28 cellular contexts compared by ENCODE assay signal in the genomic region with DNA sequence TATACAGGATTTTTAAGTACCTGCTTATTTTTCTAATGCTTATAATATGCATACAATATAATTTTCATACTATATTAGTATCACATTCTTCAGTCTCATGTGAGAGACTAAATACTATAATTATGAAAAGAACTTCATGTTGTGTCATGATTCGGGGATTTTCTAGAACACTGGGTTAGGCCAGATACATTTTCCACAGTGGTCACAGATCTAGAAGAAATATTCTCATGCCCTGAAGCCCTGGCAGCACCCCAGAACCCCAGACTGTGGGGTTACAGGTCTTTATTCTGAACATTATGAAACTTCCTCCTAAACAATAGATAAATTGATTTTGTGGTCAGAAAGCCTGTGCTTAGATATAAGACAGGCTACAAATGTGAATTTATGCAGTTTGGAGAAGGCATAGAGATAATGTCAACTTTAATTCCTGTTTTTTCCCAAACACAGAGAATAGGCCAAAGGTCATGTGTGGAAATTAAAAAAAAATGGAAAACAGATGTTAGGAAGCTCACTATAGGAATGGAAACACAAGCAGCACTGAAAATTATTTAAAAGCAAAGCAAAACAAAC.
DNase-seq lines count a peak whose midpoint lies in the region; ATAC-seq, FAIRE-seq and TF ChIP-seq lines count a peak whose summit lies in the region.
"Had no signal": no experiment of that assay in that cellular context is flagged by ENCODE, and none has a peak within 500 bp of the region (broad histone marks: within the 10 kb centered on the region; RNA-seq: fewer than 3 reads in every experiment).

No MANE protein-coding gene starts in this region.

- H4K20me1 ChIP-seq in HepG2 (ENCODE audit: insufficient read depth, low read length), result no peaks in the 10 kb centered on the region

- H3K36me3 ChIP-seq in liver (ENCODE audit: control insufficient read depth in 4 of 4, insufficient read depth in 3 of 4, low read depth in 1 of 4, low read length in 3 of 4) (no peaks in the 10 kb centered on the region), HepG2 (replicated peaks in 1 of 2; ENCODE audit: control insufficient read depth in 1 of 2, insufficient read depth in 2 of 2, low read length in 2 of 2) (no peaks in the 10 kb centered on the region)
- H3K36me3 ChIP-seq: right atrium auricular region, tibial nerve had no signal

- POLR2A ChIA-PET in HepG2 (lab: Yijun Ruan, JAX), result no interaction called here

- H3K4me2 ChIP-seq in HepG2 (ENCODE audit: low read depth, low read length), result no peak overlapping the region

- CTCF ChIA-PET in HepG2 (lab: Yijun Ruan, JAX; ENCODE audit: low intra/inter-chr PET ratio, low total read pairs), result no interaction called here

- H3K4me3 ChIP-seq in liver (ENCODE audit: low read depth in 1 of 3, low read length in 3 of 3), result no peak overlapping the region
- no peak overlapping the region for H3K4me3 ChIP-seq in HepG2 (replicated peaks in 1 of 3; ENCODE audit: insufficient read depth in 1 of 3, low read depth in 2 of 3, low read length in 3 of 3)
- no peak overlapping the region for H3K4me3 ChIP-seq in dorsolateral prefrontal cortex
- H3K4me3 ChIP-seq: right atrium auricular region, tibial nerve had no signal

- DNase-seq in HepG2 (ENCODE audit: low spot score), result no peak
- peak; percentile 10 for DNase-seq in dermis blood vessel endothelial cell
- peak; percentile 63 for DNase-seq in iris pigment epithelial cell (ENCODE audit: low read depth)
- DNase-seq in islet precursor cell, result no peak
- DNase-seq in dorsolateral prefrontal cortex, result no peak
- no peak for DNase-seq in kidney glomerular epithelial cell (lab: John Stamatoyannopoulos, UW)
- DNase-seq: activated CD4-positive, alpha-beta T cell treated with anti-CD3 and anti-CD28 coated beads for 36 hours; activated naive CD4-positive, alpha-beta T cell treated with Interleukin-2 at 50 U/mL for 16 hours; activated T-cell treated with anti-CD3 and anti-CD28 coated beads, Interleukin-2, amount 50 U/mL, for 4 hours; CD8-positive, alpha-beta memory T cell; DMS153; naive thymus-derived CD4-positive, alpha-beta T cell; NCI-H1417; NCI-H2107; NCI-H446 treated with DMSO at 0.1 percent for 48 hours; PC-3; SHP77; stimulated activated naive CD8-positive, alpha-beta T cell treated with anti-CD3 and anti-CD28 coated beads, Interleukin-15, amount 100 ng/mL, for 72 hours; T-helper 1 cell had no signal

- no peak for TF ChIP-seq POLR2A in HepG2 (IDR thresholded peaks at IDR 0.05; ENCODE audit: insufficient read depth in 1 of 2, low read depth in 2 of 2, low read length in 2 of 2)

- TF ChIP-seq RAD21 in liver (IDR thresholded peaks at IDR 0.05), result peak in 1 of 2 donors; percentile 31
- TF ChIP-seq RAD21 in HepG2 (CRISPR knock-in tag; IDR thresholded peaks at IDR 0.05), result no peak

- no peak for FAIRE-seq in HepG2 (lab: Jason Lieb, UNC)
- FAIRE-seq: GM12891, keratinocyte, TTC549 had no signal

- TF ChIP-seq CTCF in liver (IDR thresholded peaks at IDR 0.05; ENCODE audit: low read depth, low read length, missing input control) (no peak), HepG2 (CRISPR knock-in tag; IDR thresholded peaks at IDR 0.05) (no peak), dorsolateral prefrontal cortex (IDR thresholded peaks at IDR 0.05 in 54 of 56, conservative IDR thresholded peaks at IDR 0.05 in 2 of 56; ENCODE audit: low read depth in 1 of 56, partially characterized antibody in 56 of 56) (no peak)

- H3K27me3 ChIP-seq in liver (ENCODE audit: control insufficient read depth in 4 of 4, insufficient read depth in 4 of 4, low read length in 3 of 4), result peaks cover 0 to 3% (median 0%) of the 10 kb centered on the region in 4 donors
- H3K27me3 ChIP-seq in HepG2 (ENCODE audit: control insufficient read depth in 1 of 2, insufficient read depth in 2 of 2, low read length in 2 of 2), result no peaks in the 10 kb centered on the region
- H3K27me3 ChIP-seq in dorsolateral prefrontal cortex, result peaks cover 0 to 5% (median 0%) of the 10 kb centered on the region in 45 donors
- H3K27me3 ChIP-seq: right atrium auricular region, tibial nerve had no signal

- H3K79me2 ChIP-seq in HepG2 (ENCODE audit: insufficient read depth, low read length), result no peaks in the 10 kb centered on the region

- H3K4me1 ChIP-seq in liver (ENCODE audit: control insufficient read depth in 4 of 4, insufficient read depth in 4 of 4, low read length in 3 of 4) (peaks cover 0 to 2% (median 0%) of the 10 kb centered on the region in 4 donors), HepG2 (ENCODE audit: insufficient read depth, low read length) (peaks cover 28% of the 10 kb centered on the region)
- H3K4me1 ChIP-seq: right atrium auricular region had no signal

- H3K27ac ChIP-seq in liver (ENCODE audit: low read depth in 1 of 2, low read length in 2 of 2), result no peak overlapping the region
- H3K27ac ChIP-seq in HepG2 (ENCODE audit: extremely low read length, insufficient read depth, low read length), result no peak overlapping the region
- no peak overlapping the region for H3K27ac ChIP-seq in dorsolateral prefrontal cortex
- H3K27ac ChIP-seq: HL-60, right atrium auricular region had no signal

- in situ Hi-C loops in HepG2 (cut with HindIII; ENCODE audit: extremely low pct_ligation_motif_present, low pct_unique_long_range_greater_than_20kb), result no loop called here

- 71% methylated on average over 1 of the region's 1 CpG for WGBS in liver
- WGBS in HepG2 (ENCODE audit: low lambda C conversion rate), result 77% methylated on average over 1 of the region's 1 CpG

- ATAC-seq in HepG2, result no peak
- no peak for ATAC-seq in GM19397 (IDR thresholded peaks at IDR 0.05; ENCODE audit: unreplicated experiment)
- ATAC-seq: activated CD4-positive, alpha-beta T cell treated with anti-CD3 and anti-CD28 coated beads for 36 hours; activated T-cell treated with anti-CD3 and anti-CD28 coated beads, Interleukin-2, amount 50 U/mL, for 4 hours; esophagus mucosa; naive thymus-derived CD4-positive, alpha-beta T cell; PC-3; stimulated activated naive CD8-positive, alpha-beta T cell treated with anti-CD3 and anti-CD28 coated beads, Interleukin-15, amount 100 ng/mL, for 72 hours had no signal

- no TSS peak for BruUV-seq in HepG2 (replicated peaks; lab: Mats Ljungman, UMichigan)

- H3K9me3 ChIP-seq in liver (ENCODE audit: control insufficient read depth in 4 of 4, low read length in 3 of 4), result no peaks in the 10 kb centered on the region
- H3K9me3 ChIP-seq in HepG2 (ENCODE audit: low read length), result no peaks in the 10 kb centered on the region
- H3K9me3 ChIP-seq: tibial nerve had no signal

- no peak overlapping the region for H2AFZ ChIP-seq in HepG2 (ENCODE audit: low read length)

- TF ChIP-seq EP300 in HepG2 (IDR thresholded peaks at IDR 0.05; ENCODE audit: low read depth in 2 of 2, low read length in 2 of 2), result no peak
- no peak for TF ChIP-seq EP300 in HepG2 (CRISPR knock-in tag; IDR thresholded peaks at IDR 0.05; ENCODE audit: borderline replicate concordance)

- H3K9ac ChIP-seq in liver (ENCODE audit: low read depth in 1 of 2, low read length in 2 of 2) (no peak overlapping the region), HepG2 (ENCODE audit: insufficient read depth, low read depth, low read length) (no peak overlapping the region)

- intact Hi-C loops in HepG2 (cut with micrococcal nuclease; ENCODE audit: unreplicated experiment) (no loop called here), dorsolateral prefrontal cortex (cut with DNase I) (no loop called here)

TF ChIP-seq in liver, 16 proteins besides CTCF, POLR2A, EP300 and RAD21:
- TF ChIP-seq NR2F2 (IDR thresholded peaks at IDR 0.05) (peak; percentile 95), RXRA (IDR thresholded peaks at IDR 0.05) (no peak), SP1 (IDR thresholded peaks at IDR 0.05) (no peak)

TF ChIP-seq in HepG2, 621 proteins besides CTCF, POLR2A, EP300 and RAD21 (continues in another document):
- TF ChIP-seq ZNF83 (CRISPR knock-in tag; IDR thresholded peaks at IDR 0.05; ENCODE audit: borderline replicate concordance), result no peak
- TF ChIP-seq GABPA (IDR thresholded peaks at IDR 0.05; ENCODE audit: low read depth, low read length), result no peak
- no peak for TF ChIP-seq GABPA (CRISPR knock-in tag; IDR thresholded peaks at IDR 0.05; ENCODE audit: low read depth)
- TF ChIP-seq, protein P1, sequence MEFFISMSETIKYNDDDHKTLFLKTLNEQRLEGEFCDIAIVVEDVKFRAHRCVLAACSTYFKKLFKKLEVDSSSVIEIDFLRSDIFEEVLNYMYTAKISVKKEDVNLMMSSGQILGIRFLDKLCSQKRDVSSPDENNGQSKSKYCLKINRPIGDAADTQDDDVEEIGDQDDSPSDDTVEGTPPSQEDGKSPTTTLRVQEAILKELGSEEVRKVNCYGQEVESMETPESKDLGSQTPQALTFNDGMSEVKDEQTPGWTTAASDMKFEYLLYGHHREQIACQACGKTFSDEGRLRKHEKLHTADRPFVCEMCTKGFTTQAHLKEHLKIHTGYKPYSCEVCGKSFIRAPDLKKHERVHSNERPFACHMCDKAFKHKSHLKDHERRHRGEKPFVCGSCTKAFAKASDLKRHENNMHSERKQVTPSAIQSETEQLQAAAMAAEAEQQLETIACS (CRISPR knock-in tag; IDR thresholded peaks at IDR 0.05), result no peak
- no peak for TF ChIP-seq JUN (CRISPR knock-in tag; IDR thresholded peaks at IDR 0.05)
- TF ChIP-seq ZNF292 (CRISPR knock-in tag; IDR thresholded peaks at IDR 0.05; ENCODE audit: borderline replicate concordance, low read depth), result no peak
- no peak for TF ChIP-seq ZNF839 (CRISPR knock-in tag; IDR thresholded peaks at IDR 0.05; ENCODE audit: borderline replicate concordance)
- TF ChIP-seq DR1 (CRISPR knock-in tag; IDR thresholded peaks at IDR 0.05), result no peak
- TF ChIP-seq ZSCAN12 (CRISPR knock-in tag; IDR thresholded peaks at IDR 0.05), result no peak
- no peak for TF ChIP-seq SAP130 (CRISPR knock-in tag; IDR thresholded peaks at IDR 0.05; ENCODE audit: low read depth)
- TF ChIP-seq ZFP41 (CRISPR knock-in tag; IDR thresholded peaks at IDR 0.05; ENCODE audit: borderline replicate concordance), result no peak
- TF ChIP-seq, protein P2, sequence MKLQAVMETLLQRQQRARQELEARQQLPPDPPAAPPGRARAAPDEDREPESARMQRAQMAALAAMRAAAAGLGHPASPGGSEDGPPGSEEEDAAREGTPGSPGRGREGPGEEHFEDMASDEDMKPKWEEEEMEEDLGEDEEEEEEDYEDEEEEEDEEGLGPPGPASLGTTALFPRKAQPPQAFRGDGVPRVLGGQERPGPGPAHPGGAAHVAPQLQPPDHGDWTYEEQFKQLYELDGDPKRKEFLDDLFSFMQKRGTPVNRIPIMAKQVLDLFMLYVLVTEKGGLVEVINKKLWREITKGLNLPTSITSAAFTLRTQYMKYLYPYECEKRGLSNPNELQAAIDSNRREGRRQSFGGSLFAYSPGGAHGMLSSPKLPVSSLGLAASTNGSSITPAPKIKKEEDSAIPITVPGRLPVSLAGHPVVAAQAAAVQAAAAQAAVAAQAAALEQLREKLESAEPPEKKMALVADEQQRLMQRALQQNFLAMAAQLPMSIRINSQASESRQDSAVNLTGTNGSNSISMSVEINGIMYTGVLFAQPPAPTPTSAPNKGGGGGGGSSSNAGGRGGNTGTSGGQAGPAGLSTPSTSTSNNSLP (IDR thresholded peaks at IDR 0.05; ENCODE audit: low read depth, low read length), result no peak
- TF ChIP-seq ZNF207 (IDR thresholded peaks at IDR 0.05; ENCODE audit: borderline replicate concordance), result no peak

Comparison
In these comparisons a context has a peak if more than half of its experiments do, and no peak if none do; other contexts are left out.
1. DNase-seq: peak in dermis blood vessel endothelial cell (single experiment) and iris pigment epithelial cell (single experiment); none in HepG2 (single experiment), islet precursor cell (single experiment), dorsolateral prefrontal cortex (0 of 10) and kidney glomerular epithelial cell (single experiment).